8 cellular contexts compared by ENCODE assay signal in the genomic region with DNA sequence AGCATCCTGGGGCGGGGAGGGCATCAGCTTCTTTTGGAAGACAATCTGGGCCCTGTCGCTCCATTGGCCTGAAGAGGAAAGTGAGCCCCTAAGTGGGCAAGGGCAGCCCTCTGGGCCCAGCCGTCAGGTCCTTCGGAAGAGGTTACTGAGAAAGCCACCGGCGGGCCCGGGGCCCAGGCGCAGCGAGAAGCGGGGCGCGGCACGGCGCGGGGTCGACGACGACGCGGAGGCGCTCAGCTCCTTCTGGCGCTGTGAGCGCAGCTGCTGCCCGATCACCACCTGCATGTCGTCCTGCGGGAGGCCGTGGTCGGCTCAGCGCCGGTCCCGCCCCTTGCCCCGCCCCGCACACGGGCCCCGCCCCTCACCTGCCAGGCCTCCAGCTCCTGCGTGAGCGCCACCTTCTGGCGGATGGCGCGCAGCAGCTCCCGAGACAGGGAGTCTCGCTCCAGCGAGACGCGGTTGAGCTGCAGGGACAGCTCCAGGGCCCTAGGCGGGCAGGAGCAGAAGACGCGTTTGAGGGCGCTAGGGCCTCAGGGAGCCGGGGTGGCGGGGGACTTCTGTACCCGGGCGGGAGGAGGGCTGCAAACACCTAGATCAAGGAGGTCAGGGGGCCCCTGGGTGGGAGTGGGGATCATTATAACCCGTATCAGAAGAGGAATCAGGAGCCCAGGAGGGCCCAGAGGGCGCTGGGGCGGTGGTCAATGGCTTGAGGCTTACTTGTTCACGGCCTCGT. TPM values are rescaled to one million over a fixed set of nuclear protein-coding genes. Genes with fewer than 3 reads are reported as not detected.
DNase-seq lines count a peak whose midpoint lies in the region; ATAC-seq lines count a peak whose summit lies in the region.

No MANE protein-coding gene starts in this region.

- H3K27me3 ChIP-seq in CD8-positive, alpha-beta memory T cell (ENCODE audit: insufficient read depth, low read length, poor library complexity, severe bottlenecking): peaks cover 15% of the 10 kb centered on the region

- peaks cover 7% of the 10 kb centered on the region for H3K36me3 ChIP-seq in CD8-positive, alpha-beta memory T cell (ENCODE audit: insufficient read depth, low read length)

- peaks cover 30% of the 10 kb centered on the region for H3K4me1 ChIP-seq in CD8-positive, alpha-beta memory T cell (ENCODE audit: insufficient read depth, low read length)

- H3K4me3 ChIP-seq in CD8-positive, alpha-beta memory T cell (ENCODE audit: low read length): no peak overlapping the region

- no peak overlapping the region for H3K27ac ChIP-seq in CD8-positive, alpha-beta memory T cell (ENCODE audit: low read depth, low read length)

- peaks cover 0 to 2% (median 0%) of the 10 kb centered on the region in 5 donors for H3K9me3 Mint-ChIP-seq in CD8-positive, alpha-beta memory T cell
- no peaks in the 10 kb centered on the region for H3K9me3 Mint-ChIP-seq in memory B cell

- H3K36me3 Mint-ChIP-seq in CD8-positive, alpha-beta memory T cell: peaks cover 0 to 22% (median 3%) of the 10 kb centered on the region in 3 donors
- H3K36me3 Mint-ChIP-seq in memory B cell: peaks cover 6% of the 10 kb centered on the region

- H3K4me1 Mint-ChIP-seq in CD8-positive, alpha-beta memory T cell: peaks cover 25 to 47% (median 30%) of the 10 kb centered on the region in 3 donors
- H3K4me1 Mint-ChIP-seq in memory B cell: peaks cover 21% of the 10 kb centered on the region

- H3K9me3 ChIP-seq in CD8-positive, alpha-beta memory T cell (ENCODE audit: low read length): no peaks in the 10 kb centered on the region

- peak overlapping the region in 4 of 7 donors; percentile 38 to 65 (median 52) for H3K4me3 Mint-ChIP-seq in CD8-positive, alpha-beta memory T cell
- peak overlapping the region; percentile 25 for H3K4me3 Mint-ChIP-seq in memory B cell

- POLR2A ChIA-PET in CD8-positive, alpha-beta memory T cell (lab: Charles Lee): interaction anchor here (0.6 to 1.8 kb wide), 6 partner anchors 8 to 91 kb away, joined by 3 to 7 read pairs (median 4); a partner anchor contains a TSS

- peak; percentile 35 for ATAC-seq in HG02798 (IDR thresholded peaks at IDR 0.05; ENCODE audit: poor library complexity, unreplicated experiment)
- peak; percentile 36 for ATAC-seq in memory B cell (ENCODE audit: low read depth)
- no peak for ATAC-seq in GM18873 (IDR thresholded peaks at IDR 0.05; ENCODE audit: low FRiP score, unreplicated experiment)

- DNase-seq in CD8-positive, alpha-beta memory T cell: peak; percentile 74 to 88 (median 84)
- peak; percentile 87 for DNase-seq in NCI-H460 (ENCODE audit: extremely low read depth, low read depth)
- peak; percentile 91 to 92 for DNase-seq in activated CD4-positive, alpha-beta T cell treated with anti-CD3 and anti-CD28 coated beads, Interleukin-2, amount 50 U/mL, for 48 hours
- peak; percentile 96 for DNase-seq in ecto neural progenitor cell (ENCODE audit: low spot score)
- DNase-seq in memory B cell (ENCODE audit: low spot score in 2 of 2): peak; percentile 82 to 87
- DNase-seq in stimulated activated CD8-positive, alpha-beta memory T cell treated with anti-CD3 and anti-CD28 coated beads, Interleukin-15, amount 100 ng/mL, for 48 hours (ENCODE audit: low read depth in 2 of 2): peak; percentile 79 to 83

- H3K27me3 Mint-ChIP-seq in CD8-positive, alpha-beta memory T cell: peaks cover 15 to 18% of the 10 kb centered on the region in 2 donors
- H3K27me3 Mint-ChIP-seq in memory B cell: peaks cover 31% of the 10 kb centered on the region

- H3K27ac Mint-ChIP-seq in CD8-positive, alpha-beta memory T cell: no peak overlapping the region
- H3K27ac Mint-ChIP-seq in memory B cell: no peak overlapping the region

- CTCF ChIA-PET in CD8-positive, alpha-beta memory T cell (lab: Charles Lee): interaction anchor here (0.6 to 17.8 kb wide), 23 partner anchors 7 to 548 kb away, joined by 3 to 289 read pairs (median 3); a partner anchor contains a TSS

RNA-seq across cellular contexts. Expression of a gene that starts 4.3 kb away (rescaled TPM):
- total RNA-seq in CD8-positive, alpha-beta memory T cell: 10 to 100 TPM; 56.8 to 59.4 TPM
- 46.2 TPM for polyA plus RNA-seq in CD8-positive, alpha-beta memory T cell
- 30.3 and 35.2 TPM in 2 replicates for total RNA-seq in NCI-H460 (2014; rRNA removed; shearing (Covaris generic))
- polyA plus RNA-seq in NCI-H460 (2014; cell fraction: nucleus; rRNA removed): 73.1 and 113 TPM in 2 replicates

RNA-seq across cellular contexts. Expression of a gene that starts 4.4 kb away (rescaled TPM):
- 10 to 100 TPM; 25.6 to 26.3 TPM for total RNA-seq in CD8-positive, alpha-beta memory T cell
- 23.7 TPM for polyA plus RNA-seq in CD8-positive, alpha-beta memory T cell
- 29.3 and 33.4 TPM in 2 replicates for total RNA-seq in NCI-H460 (2014; rRNA removed; shearing (Covaris generic))
- polyA plus RNA-seq in NCI-H460 (2014; cell fraction: nucleus; rRNA removed): 20.3 and 20.6 TPM in 2 replicates

RNA-seq across cellular contexts. Expression of a gene that starts 8.0 kb away (rescaled TPM):
- 1 to 10 TPM; 3.7 to 4.5 TPM for total RNA-seq in CD8-positive, alpha-beta memory T cell
- 2.1 TPM for polyA plus RNA-seq in CD8-positive, alpha-beta memory T cell
- 249 and 347 TPM in 2 replicates for total RNA-seq in NCI-H460 (2014; rRNA removed; shearing (Covaris generic))
- 756 and 828 TPM in 2 replicates for polyA plus RNA-seq in NCI-H460 (2014; cell fraction: nucleus; rRNA removed)

RNA-seq across cellular contexts. Expression of a gene that starts 8.6 kb away (rescaled TPM):
- not detected for total RNA-seq in CD8-positive, alpha-beta memory T cell
- not detected for polyA plus RNA-seq in CD8-positive, alpha-beta memory T cell
- not detected in 2 replicates for total RNA-seq in NCI-H460 (2014; rRNA removed; shearing (Covaris generic))
- not detected in 2 replicates for polyA plus RNA-seq in NCI-H460 (2014; cell fraction: nucleus; rRNA removed)

RNA-seq across cellular contexts. Expression of a gene that starts 10.2 kb away (rescaled TPM):
- total RNA-seq in CD8-positive, alpha-beta memory T cell: not detected
- polyA plus RNA-seq in CD8-positive, alpha-beta memory T cell: not detected
- total RNA-seq in NCI-H460 (2014; rRNA removed; shearing (Covaris generic)): not detected in 2 replicates
- polyA plus RNA-seq in NCI-H460 (2014; cell fraction: nucleus; rRNA removed): not detected in 2 replicates

Comparison
In these comparisons a context has a peak if more than half of its experiments do, and no peak if none do; other contexts are left out.
1. RNA of a gene that starts 8.0 kb away (total RNA-seq): 249 to 347 TPM in NCI-H460; 3.7 to 4.5 TPM in CD8-positive, alpha-beta memory T cell; every median in the first group is over 10 times any median in the second.
2. Peak in every context shown above with its lines, with median percentiles within 50 percentile points of each other: DNase-seq.